ENCODE assay signal across 8 cellular contexts in the genomic region with DNA sequence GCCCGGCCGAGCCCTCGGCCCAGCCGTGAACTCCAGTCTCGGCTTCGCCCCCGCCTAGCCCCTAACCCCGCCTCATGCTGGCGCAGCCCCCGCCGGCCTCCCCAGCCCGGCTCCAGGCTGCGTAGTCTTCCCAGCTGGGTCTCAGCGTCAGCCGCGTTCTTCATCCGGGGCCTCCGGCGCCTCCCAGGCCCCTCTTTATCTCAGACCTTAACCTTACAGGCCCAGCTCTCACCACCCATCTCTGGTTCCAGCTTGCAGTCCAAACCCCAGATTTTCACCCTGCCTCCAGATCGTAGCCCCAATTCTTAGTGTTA. TPM values are rescaled to one million over a fixed set of nuclear protein-coding genes. Genes with fewer than 3 reads are reported as not detected.
A peak's percentile ranks its signal among the peaks of the same experiment; 100 is the strongest.
DNase-seq lines count a peak whose midpoint lies in the region; TF ChIP-seq lines count a peak whose summit lies in the region.

PROCA1 (minus strand) TSS at position 166 of the 314 bp plus-strand sequence. CDS start 228 bp downstream, outside the sequence.

- H3K4me1 ChIP-seq in rectal smooth muscle tissue (ENCODE audit: control insufficient read depth, insufficient read depth, low read length), result peaks cover 5% of the 10 kb centered on the region

- no peaks in the 10 kb centered on the region for H3K27me3 ChIP-seq in rectal smooth muscle tissue (ENCODE audit: control insufficient read depth, insufficient read depth, low read length)

- H3K4me3 ChIP-seq in GM08714 (ENCODE audit: low read length) (peak within 1 kb of the TSS; percentile 69), WI38 (ENCODE audit: low read depth, low read length) (peak within 1 kb of the TSS; percentile 59), fibroblast of mammary gland (ENCODE audit: control insufficient read depth, low read depth, low read length) (peak within 1 kb of the TSS; percentile 46), rectal smooth muscle tissue (ENCODE audit: low read length) (peak within 1 kb of the TSS; percentile 78)

- peaks cover 31% of the 10 kb centered on the region for H3K36me3 Mint-ChIP-seq in HFFc6 (ENCODE audit: low read depth)

- H3K27ac Mint-ChIP-seq in HFFc6, result peak within 1 kb of the TSS; percentile 96

- peaks cover 35% of the 10 kb centered on the region for H3K4me1 Mint-ChIP-seq in HFFc6 (ENCODE audit: low read depth)

- H3K9ac ChIP-seq in rectal smooth muscle tissue (ENCODE audit: low read length), result peak within 1 kb of the TSS; percentile 76

- peaks cover 8% of the 10 kb centered on the region for H3K27me3 Mint-ChIP-seq in HFFc6 (ENCODE audit: insufficient read depth)

- TF ChIP-seq CTCF in HFFc6 (IDR thresholded peaks at IDR 0.05) (no peak; the same call in 1 of the 2 replicates), WI38 (IDR thresholded peaks at IDR 0.05; ENCODE audit: low read depth, low read length) (no peak), fibroblast of mammary gland (conservative IDR thresholded peaks at IDR 0.05; ENCODE audit: control insufficient read depth, insufficient read depth, low read depth, low read length) (no peak)

- H3K9me3 Mint-ChIP-seq in HFFc6, result no peaks in the 10 kb centered on the region

- peak within 1 kb of the TSS; percentile 85 for H3K27ac ChIP-seq in rectal smooth muscle tissue (ENCODE audit: low read depth, low read length)

- DNase-seq in HFFc6 (no peak), fibroblast of mammary gland (ENCODE audit: low read depth) (no peak), GF-D8 (lab: John Stamatoyannopoulos, UW) (no peak), NCI-H446 treated with DMSO at 0.1 percent for 48 hours (lab: John Stamatoyannopoulos, UW) (no peak), NCI-H2227 (lab: John Stamatoyannopoulos, UW; ENCODE audit: unreplicated experiment) (no peak)

- H3K36me3 ChIP-seq in rectal smooth muscle tissue (ENCODE audit: control insufficient read depth, insufficient read depth, low read length), result peaks cover 9% of the 10 kb centered on the region

- H3K4me3 Mint-ChIP-seq in HFFc6, result peak within 1 kb of the TSS; percentile 90

RNA-seq across cellular contexts. Expression of gene PROCA1, which starts in this region (rescaled TPM):
- total RNA-seq in HFFc6 (2021; fragmentation: NEBNext Ultra II Directional; extraction: Animal tissue kit (Norgen Biotek cat#: 25700)), result 1 to 10 TPM in 1 of 6 experiments, under 1 TPM in 5; 0.60 to 1.1 (median 0.70) TPM
